1 cellular context compared by ENCODE assay signal in the genomic region with DNA sequence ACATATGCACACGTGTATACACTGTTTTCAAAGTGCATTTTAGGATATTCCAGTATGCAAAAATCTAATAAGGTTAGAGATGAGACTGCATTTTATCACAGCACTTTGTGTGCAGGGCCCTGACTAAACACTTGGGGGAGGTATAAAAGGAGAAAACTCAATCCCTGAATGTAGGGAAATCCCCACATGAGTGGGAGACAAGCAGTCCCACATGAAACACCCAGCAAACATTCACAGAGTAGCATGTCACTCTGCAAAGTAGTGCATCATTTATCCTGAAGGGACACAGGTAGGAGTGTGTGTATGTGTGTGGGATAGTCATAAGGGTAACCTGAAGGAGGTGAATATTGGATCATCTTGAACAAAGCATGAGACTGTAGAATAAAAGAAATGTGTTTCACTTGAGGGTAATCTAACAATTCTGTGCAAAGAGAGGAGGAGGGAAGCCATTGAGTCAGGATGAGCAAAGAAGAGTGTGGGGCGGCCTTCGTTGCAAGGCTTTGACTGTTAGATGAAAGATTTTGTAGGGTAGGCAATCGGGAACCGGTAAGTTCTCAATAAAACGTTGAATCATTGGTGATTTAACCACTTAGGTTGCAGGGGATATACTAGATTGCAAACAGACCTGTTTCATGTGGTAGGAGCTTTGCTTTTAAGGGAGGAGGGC.
TF ChIP-seq lines count a peak whose summit lies in the region.

No MANE protein-coding gene starts in this region.

TF ChIP-seq in HCT116, 20 proteins besides CTCF, POLR2A, EP300 and RAD21 (continued from another document):
- TF ChIP-seq, protein P1, sequence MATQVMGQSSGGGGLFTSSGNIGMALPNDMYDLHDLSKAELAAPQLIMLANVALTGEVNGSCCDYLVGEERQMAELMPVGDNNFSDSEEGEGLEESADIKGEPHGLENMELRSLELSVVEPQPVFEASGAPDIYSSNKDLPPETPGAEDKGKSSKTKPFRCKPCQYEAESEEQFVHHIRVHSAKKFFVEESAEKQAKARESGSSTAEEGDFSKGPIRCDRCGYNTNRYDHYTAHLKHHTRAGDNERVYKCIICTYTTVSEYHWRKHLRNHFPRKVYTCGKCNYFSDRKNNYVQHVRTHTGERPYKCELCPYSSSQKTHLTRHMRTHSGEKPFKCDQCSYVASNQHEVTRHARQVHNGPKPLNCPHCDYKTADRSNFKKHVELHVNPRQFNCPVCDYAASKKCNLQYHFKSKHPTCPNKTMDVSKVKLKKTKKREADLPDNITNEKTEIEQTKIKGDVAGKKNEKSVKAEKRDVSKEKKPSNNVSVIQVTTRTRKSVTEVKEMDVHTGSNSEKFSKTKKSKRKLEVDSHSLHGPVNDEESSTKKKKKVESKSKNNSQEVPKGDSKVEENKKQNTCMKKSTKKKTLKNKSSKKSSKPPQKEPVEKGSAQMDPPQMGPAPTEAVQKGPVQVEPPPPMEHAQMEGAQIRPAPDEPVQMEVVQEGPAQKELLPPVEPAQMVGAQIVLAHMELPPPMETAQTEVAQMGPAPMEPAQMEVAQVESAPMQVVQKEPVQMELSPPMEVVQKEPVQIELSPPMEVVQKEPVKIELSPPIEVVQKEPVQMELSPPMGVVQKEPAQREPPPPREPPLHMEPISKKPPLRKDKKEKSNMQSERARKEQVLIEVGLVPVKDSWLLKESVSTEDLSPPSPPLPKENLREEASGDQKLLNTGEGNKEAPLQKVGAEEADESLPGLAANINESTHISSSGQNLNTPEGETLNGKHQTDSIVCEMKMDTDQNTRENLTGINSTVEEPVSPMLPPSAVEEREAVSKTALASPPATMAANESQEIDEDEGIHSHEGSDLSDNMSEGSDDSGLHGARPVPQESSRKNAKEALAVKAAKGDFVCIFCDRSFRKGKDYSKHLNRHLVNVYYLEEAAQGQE (IDR thresholded peaks at IDR 0.05; ENCODE audit: low read depth) = no peak
- TF ChIP-seq CBX3 (IDR thresholded peaks at IDR 0.05; ENCODE audit: low read depth) = no peak
- no peak for TF ChIP-seq ZNF274 (IDR thresholded peaks at IDR 0.05; ENCODE audit: low read depth, low read length)
- TF ChIP-seq, protein P2, sequence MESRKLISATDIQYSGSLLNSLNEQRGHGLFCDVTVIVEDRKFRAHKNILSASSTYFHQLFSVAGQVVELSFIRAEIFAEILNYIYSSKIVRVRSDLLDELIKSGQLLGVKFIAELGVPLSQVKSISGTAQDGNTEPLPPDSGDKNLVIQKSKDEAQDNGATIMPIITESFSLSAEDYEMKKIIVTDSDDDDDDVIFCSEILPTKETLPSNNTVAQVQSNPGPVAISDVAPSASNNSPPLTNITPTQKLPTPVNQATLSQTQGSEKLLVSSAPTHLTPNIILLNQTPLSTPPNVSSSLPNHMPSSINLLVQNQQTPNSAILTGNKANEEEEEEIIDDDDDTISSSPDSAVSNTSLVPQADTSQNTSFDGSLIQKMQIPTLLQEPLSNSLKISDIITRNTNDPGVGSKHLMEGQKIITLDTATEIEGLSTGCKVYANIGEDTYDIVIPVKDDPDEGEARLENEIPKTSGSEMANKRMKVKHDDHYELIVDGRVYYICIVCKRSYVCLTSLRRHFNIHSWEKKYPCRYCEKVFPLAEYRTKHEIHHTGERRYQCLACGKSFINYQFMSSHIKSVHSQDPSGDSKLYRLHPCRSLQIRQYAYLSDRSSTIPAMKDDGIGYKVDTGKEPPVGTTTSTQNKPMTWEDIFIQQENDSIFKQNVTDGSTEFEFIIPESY (IDR thresholded peaks at IDR 0.05; ENCODE audit: extremely low read depth, insufficient replicate concordance, low read length) = no peak
TF ChIP-seq in HCT116: peak in this region for 0.
